Comparison of ENCODE assay signal across 2 cellular contexts in the genomic region with DNA sequence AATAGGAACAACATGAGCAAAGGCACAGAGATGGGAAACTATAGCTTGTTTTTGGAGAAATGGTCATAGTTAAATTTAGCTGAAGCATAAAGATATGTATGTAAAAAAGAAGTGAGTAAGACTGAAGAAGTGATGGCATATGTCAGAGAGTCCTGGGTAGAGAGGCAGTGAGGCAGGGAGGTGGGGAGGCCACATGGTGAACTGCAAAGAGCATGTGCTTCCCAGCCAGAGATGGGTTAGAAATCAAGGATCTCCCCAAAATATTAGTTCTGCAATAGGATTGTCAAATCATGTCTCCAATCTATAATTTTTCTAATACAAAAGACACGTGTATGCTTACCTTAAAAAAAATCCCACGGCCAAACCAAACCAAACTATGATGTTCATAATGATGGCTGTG.
"Had no signal": no experiment of that assay in that cellular context is flagged by ENCODE, and none has a peak within 500 bp of the region (broad histone marks: within the 10 kb centered on the region; RNA-seq: fewer than 3 reads in every experiment).

No MANE protein-coding gene starts in this region.

- DNase-seq: NCI-H1436 treated with DMSO at 0.1 percent for 48 hours had no signal

- H2AFZ ChIP-seq: PC-9 had no signal

- H3K27ac ChIP-seq: PC-9 had no signal

- H3K4me3 ChIP-seq: PC-9 had no signal
